8 cellular contexts compared by ENCODE assay signal in the genomic region with DNA sequence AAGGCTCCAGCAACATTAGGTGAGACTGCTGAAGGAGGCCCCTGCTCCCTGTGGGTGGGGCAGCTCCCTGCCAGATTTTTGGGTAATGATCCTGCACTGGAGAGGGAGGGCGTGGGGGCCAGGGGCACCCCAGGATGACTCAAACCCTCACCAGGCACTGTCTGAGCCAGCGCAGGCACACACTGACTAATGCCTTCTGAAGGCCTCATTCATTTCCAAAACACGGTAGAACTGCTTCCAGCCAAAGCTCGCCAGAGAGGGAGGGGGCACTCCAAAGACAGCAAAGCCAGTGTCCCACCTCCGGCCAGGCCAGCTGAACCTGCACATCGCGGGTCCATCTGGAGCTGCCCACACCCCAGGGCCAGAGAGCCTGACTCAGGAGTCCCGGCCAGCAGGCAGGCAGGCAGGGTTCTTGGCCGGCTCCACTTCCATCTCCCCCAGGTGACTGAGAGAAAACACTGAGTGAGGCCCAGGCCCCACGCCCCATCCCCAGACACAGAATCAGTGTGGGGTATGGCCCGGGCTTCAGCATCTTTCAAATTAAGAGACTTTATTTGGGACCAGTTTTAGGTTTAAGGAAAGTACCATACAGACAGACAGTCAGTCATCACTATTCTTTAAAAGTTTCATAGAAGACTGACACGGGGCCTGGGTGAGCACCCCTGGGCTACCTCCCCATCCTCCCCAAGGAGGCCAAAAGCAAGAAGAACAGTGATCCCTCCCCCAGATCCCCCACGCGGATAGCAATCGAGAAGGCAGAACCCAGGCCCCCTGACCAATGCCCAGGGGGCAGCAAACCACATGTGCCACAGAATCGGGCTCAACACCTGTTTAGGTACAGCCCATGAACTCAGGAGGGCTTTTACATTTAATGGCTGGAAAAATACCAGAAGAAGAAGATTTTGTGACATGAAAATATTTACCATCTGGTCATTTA. TPM values are rescaled to one million over a fixed set of nuclear protein-coding genes. Genes with fewer than 3 reads are reported as not detected.
DNase-seq lines count a peak whose midpoint lies in the region; ATAC-seq and TF ChIP-seq lines count a peak whose summit lies in the region.

No MANE protein-coding gene starts in this region.

- peak overlapping the region; percentile 81 for H3K4me3 Mint-ChIP-seq in natural killer cell treated with Interleukin-12 subunit alpha and Interleukin-12 subunit beta and Interleukin-15 and Interleukin-18, amount 100 ng/mL, for 72 hours
- H3K4me3 Mint-ChIP-seq in type B pancreatic cell = peak overlapping the region; percentile 84

- peak overlapping the region; percentile 96 for H3K4me3 ChIP-seq in coronary artery

- TF ChIP-seq CTCF in coronary artery (IDR thresholded peaks at IDR 0.05) (no peak), type B pancreatic cell (conservative IDR thresholded peaks at IDR 0.05) (no peak)

- no peaks in the 10 kb centered on the region for H3K9me3 Mint-ChIP-seq in natural killer cell treated with Interleukin-12 subunit alpha and Interleukin-12 subunit beta and Interleukin-15 and Interleukin-18, amount 100 ng/mL, for 72 hours
- H3K9me3 Mint-ChIP-seq in type B pancreatic cell = no peaks in the 10 kb centered on the region

- H3K27me3 Mint-ChIP-seq in natural killer cell treated with Interleukin-12 subunit alpha and Interleukin-12 subunit beta and Interleukin-15 and Interleukin-18, amount 100 ng/mL, for 72 hours = no peaks in the 10 kb centered on the region
- H3K27me3 Mint-ChIP-seq in type B pancreatic cell = peaks cover 22% of the 10 kb centered on the region

- H3K27ac ChIP-seq in coronary artery = peak overlapping the region; percentile 65 to 97

- peaks cover 40 to 48% of the 10 kb centered on the region in 2 donors for H3K4me1 Mint-ChIP-seq in natural killer cell treated with Interleukin-12 subunit alpha and Interleukin-12 subunit beta and Interleukin-15 and Interleukin-18, amount 100 ng/mL, for 72 hours (ENCODE audit: low read depth in 2 of 2)
- H3K4me1 Mint-ChIP-seq in type B pancreatic cell (ENCODE audit: unreplicated experiment) = peaks cover 22% of the 10 kb centered on the region

- H3K36me3 Mint-ChIP-seq in natural killer cell treated with Interleukin-12 subunit alpha and Interleukin-12 subunit beta and Interleukin-15 and Interleukin-18, amount 100 ng/mL, for 72 hours = no peaks in the 10 kb centered on the region
- H3K36me3 Mint-ChIP-seq in type B pancreatic cell = no peaks in the 10 kb centered on the region

- peak overlapping the region; percentile 87 to 94 for H3K27ac Mint-ChIP-seq in natural killer cell treated with Interleukin-12 subunit alpha and Interleukin-12 subunit beta and Interleukin-15 and Interleukin-18, amount 100 ng/mL, for 72 hours
- H3K27ac Mint-ChIP-seq in type B pancreatic cell = peak overlapping the region; percentile 86

- ATAC-seq in activated CD4-positive, CD25-positive, alpha-beta regulatory T cell treated with anti-CD3 and anti-CD28 coated beads, Interleukin-2, amount 50 U/mL, for 24 hours = peak; percentile 76 to 77
- ATAC-seq in natural killer cell treated with Interleukin-12 subunit alpha and Interleukin-12 subunit beta and Interleukin-15 and Interleukin-18, amount 100 ng/mL, for 72 hours = peak; percentile 4 to 57
- no peak for ATAC-seq in GM18868 (IDR thresholded peaks at IDR 0.05; ENCODE audit: unreplicated experiment)

- DNase-seq in HCEC 1CT (peak; percentile 84), coronary artery (ENCODE audit: low spot score) (no peak), type B pancreatic cell (ENCODE audit: extremely low spot score, unreplicated experiment) (no peak), NOMO-1 treated with dmso at 0.1 percent for 144 hours (lab: John Stamatoyannopoulos, UW; ENCODE audit: unreplicated experiment) (no peak), mesenteric fat pad (ENCODE audit: low spot score) (no peak)
- no peak for DNase-seq in natural killer cell treated with Interleukin-12 subunit alpha and Interleukin-12 subunit beta and Interleukin-15 and Interleukin-18, amount 100 ng/mL, for 72 hours (ENCODE audit: low spot score)

RNA-seq across cellular contexts. Expression of gene PIEZO1, which starts 2.3 kb away (rescaled TPM):
- total RNA-seq in natural killer cell treated with Interleukin-12 subunit alpha and Interleukin-12 subunit beta and Interleukin-15 and Interleukin-18, amount 100 ng/mL, for 72 hours = 100 to 1,000 TPM in 1 of 2 donors, 10 to 100 TPM in 1; 84.8 to 298 TPM
- 33.3 and 94.7 TPM in 2 replicates for total RNA-seq in type B pancreatic cell (ENCODE audit: low replicate concordance)
- total RNA-seq in mesenteric fat pad = 318 TPM

RNA-seq across cellular contexts. Expression of gene CDT1, which starts 20.9 kb away (rescaled TPM):
- 100 to 1,000 TPM in 1 of 2 donors, 10 to 100 TPM in 1; 50.0 to 129 TPM for total RNA-seq in natural killer cell treated with Interleukin-12 subunit alpha and Interleukin-12 subunit beta and Interleukin-15 and Interleukin-18, amount 100 ng/mL, for 72 hours
- 17.7 and 36.8 TPM in 2 replicates for total RNA-seq in type B pancreatic cell (ENCODE audit: low replicate concordance)
- 0.22 TPM for total RNA-seq in mesenteric fat pad

RNA-seq across cellular contexts. Expression of gene APRT, which starts 29.0 kb away (rescaled TPM):
- total RNA-seq in natural killer cell treated with Interleukin-12 subunit alpha and Interleukin-12 subunit beta and Interleukin-15 and Interleukin-18, amount 100 ng/mL, for 72 hours = 100 to 1,000 TPM; 142 to 192 TPM
- total RNA-seq in type B pancreatic cell (ENCODE audit: low replicate concordance) (116 and 153 TPM in 2 replicates), mesenteric fat pad (96.7 TPM)

Comparison
In these comparisons a context has a peak if more than half of its experiments do, and no peak if none do; other contexts are left out.
1. RNA of gene CDT1, which starts 20.9 kb away (total RNA-seq): 50.0 to 129 TPM in natural killer cell treated with Interleukin-12 subunit alpha and Interleukin-12 subunit beta and Interleukin-15 and Interleukin-18, amount 100 ng/mL, for 72 hours and 17.7 to 36.8 TPM in type B pancreatic cell; 0.22 TPM in mesenteric fat pad (single experiment); every median in the first group is over 10 times any median in the second.